ENCODE assay signal across 8 cellular contexts in genomic region chr3:51390186-51390585, GRCh38. TPM values are rescaled to one million over a fixed set of nuclear protein-coding genes. Genes with fewer than 3 reads are reported as not detected.
DNase-seq lines count a peak whose midpoint lies in the region; ATAC-seq and TF ChIP-seq lines count a peak whose summit lies in the region.

No MANE protein-coding gene starts in this region.

- peak overlapping the region; percentile 69 for H3K27ac Mint-ChIP-seq in activated T-cell treated with anti-CD3 and anti-CD28 coated beads, Interleukin-2, amount 50 U/mL, for 72 hours
- H3K27ac Mint-ChIP-seq in mesothelial cell of epicardium: peak overlapping the region; percentile 83

- H3K27ac ChIP-seq in ascending aorta (peak overlapping the region; percentile 54 to 73), tibial nerve (peak overlapping the region in 3 of 4 donors; percentile 85 to 92 (median 89))

- no peaks in the 10 kb centered on the region for H3K27me3 Mint-ChIP-seq in activated T-cell treated with anti-CD3 and anti-CD28 coated beads, Interleukin-2, amount 50 U/mL, for 72 hours (ENCODE audit: low read depth)
- H3K27me3 Mint-ChIP-seq in mesothelial cell of epicardium (ENCODE audit: low read depth): no peaks in the 10 kb centered on the region

- H3K9me3 ChIP-seq in ascending aorta: no peaks in the 10 kb centered on the region
- no peaks in the 10 kb centered on the region for H3K9me3 ChIP-seq in tibial nerve

- 90 to 93% methylated on average over 7 of the region's 7 CpGs for WGBS in tibial nerve, 2 donors

- peaks cover 6 to 36% of the 10 kb centered on the region in 2 donors for H3K36me3 Mint-ChIP-seq in activated T-cell treated with anti-CD3 and anti-CD28 coated beads, Interleukin-2, amount 50 U/mL, for 72 hours (ENCODE audit: insufficient read depth in 2 of 2)
- peaks cover 23% of the 10 kb centered on the region for H3K36me3 Mint-ChIP-seq in mesothelial cell of epicardium

- H3K9me3 Mint-ChIP-seq in activated T-cell treated with anti-CD3 and anti-CD28 coated beads, Interleukin-2, amount 50 U/mL, for 72 hours: no peaks in the 10 kb centered on the region
- no peaks in the 10 kb centered on the region for H3K9me3 Mint-ChIP-seq in mesothelial cell of epicardium

- ATAC-seq in activated T-cell treated with anti-CD3 and anti-CD28 coated beads, Interleukin-2, amount 50 U/mL, for 72 hours (replicated peaks in 1 of 2): no peak

- H3K4me1 ChIP-seq in ascending aorta (peaks cover 19 to 58% of the 10 kb centered on the region in 2 donors), tibial nerve (peaks cover 0 to 79% (median 38%) of the 10 kb centered on the region in 4 donors)

- H3K4me3 ChIP-seq in ascending aorta: no peak overlapping the region
- H3K4me3 ChIP-seq in tibial nerve: no peak overlapping the region

- no peak for TF ChIP-seq POLR2A in tibial nerve (IDR thresholded peaks at IDR 0.05)

- DNase-seq in activated T-cell treated with anti-CD3 and anti-CD28 coated beads, Interleukin-2, amount 50 U/mL, for 72 hours: no peak
- DNase-seq in activated T-cell treated with anti-CD3 and anti-CD28 coated beads, Interleukin-2, amount 50 U/mL, for 48 hours: no peak
- peak in 1 of 2 donors; percentile 58 for DNase-seq in ascending aorta (ENCODE audit: low spot score in 2 of 2)
- no peak for DNase-seq in mesothelial cell of epicardium (ENCODE audit: low spot score in 2 of 2, unreplicated experiment in 2 of 2)
- no peak for DNase-seq in tibial nerve (ENCODE audit: low spot score in 2 of 2)
- DNase-seq in COR-L47 (lab: John Stamatoyannopoulos, UW): no peak
- DNase-seq in SHP77 (lab: John Stamatoyannopoulos, UW): no peak
- no peak for DNase-seq in stimulated activated CD4-positive, alpha-beta T cell treated with anti-CD3 and anti-CD28 coated beads, Interleukin-4, amount 100 ng/mL, for 24 hours

- TF ChIP-seq CTCF in ascending aorta (IDR thresholded peaks at IDR 0.05): no peak
- no peak for TF ChIP-seq CTCF in mesothelial cell of epicardium (IDR thresholded peaks at IDR 0.05; ENCODE audit: unreplicated experiment)
- TF ChIP-seq CTCF in tibial nerve (IDR thresholded peaks at IDR 0.05): no peak

- TF ChIP-seq EP300 in tibial nerve (IDR thresholded peaks at IDR 0.05): no peak

- H3K4me1 Mint-ChIP-seq in activated T-cell treated with anti-CD3 and anti-CD28 coated beads, Interleukin-2, amount 50 U/mL, for 72 hours (ENCODE audit: low read depth): peaks cover 79% of the 10 kb centered on the region
- peaks cover 71% of the 10 kb centered on the region for H3K4me1 Mint-ChIP-seq in mesothelial cell of epicardium

- peaks cover 33 to 50% of the 10 kb centered on the region in 2 donors for H3K36me3 ChIP-seq in ascending aorta
- peaks cover 0 to 70% (median 15%) of the 10 kb centered on the region in 3 donors for H3K36me3 ChIP-seq in tibial nerve

- H3K27me3 ChIP-seq in ascending aorta: no peaks in the 10 kb centered on the region
- no peaks in the 10 kb centered on the region for H3K27me3 ChIP-seq in tibial nerve

- intact Hi-C loops in ascending aorta (cut with DNase I): loop anchor here (1.0 kb wide), 1 partner anchor 109 kb away; no protein-coding TSS in a partner anchor

- peak overlapping the region; percentile 70 to 77 for H3K4me3 Mint-ChIP-seq in activated T-cell treated with anti-CD3 and anti-CD28 coated beads, Interleukin-2, amount 50 U/mL, for 72 hours
- H3K4me3 Mint-ChIP-seq in mesothelial cell of epicardium: peak overlapping the region; percentile 63

RNA-seq across cellular contexts. Expression of gene RBM15B, which starts 0.9 kb away (rescaled TPM):
- total RNA-seq in activated T-cell treated with anti-CD3 and anti-CD28 coated beads, Interleukin-2, amount 50 U/mL, for 72 hours: 10 to 100 TPM; 19.6 to 24.4 TPM
- 33.0 TPM for total RNA-seq in ascending aorta
- 68.3 to 68.8 TPM (median 68.7 TPM) in 3 replicates for total RNA-seq in mesothelial cell of epicardium
- 10 to 100 TPM; 22.6 to 32.4 (median 26.0) TPM for total RNA-seq in tibial nerve

RNA-seq across cellular contexts. Expression of gene MANF, which starts 5.1 kb away (rescaled TPM):
- 100 to 1,000 TPM; 112 to 141 TPM for total RNA-seq in activated T-cell treated with anti-CD3 and anti-CD28 coated beads, Interleukin-2, amount 50 U/mL, for 72 hours
- total RNA-seq in ascending aorta (34.4 TPM), mesothelial cell of epicardium (99.7 to 112 TPM (median 100 TPM) in 3 replicates), tibial nerve (10 to 100 TPM in 3 of 4 donors, 1 to 10 TPM in 1; 9.8 to 28.4 (median 23.0) TPM)
